11 cellular contexts compared by ENCODE assay signal in genomic region chr4:56871357-56871993, GRCh38. TPM values are rescaled to one million over a fixed set of nuclear protein-coding genes. Genes with fewer than 3 reads are reported as not detected.
DNase-seq lines count a peak whose midpoint lies in the region; ATAC-seq and TF ChIP-seq lines count a peak whose summit lies in the region.
"Had no signal": no experiment of that assay in that cellular context is flagged by ENCODE, and none has a peak within 500 bp of the region (broad histone marks: within the 10 kb centered on the region; RNA-seq: fewer than 3 reads in every experiment).

No MANE protein-coding gene starts in this region.

- no peaks in the 10 kb centered on the region for H3K9me3 Mint-ChIP-seq in glutamatergic neuron (ENCODE audit: unreplicated experiment)

- H3K36me3 Mint-ChIP-seq in glutamatergic neuron (ENCODE audit: unreplicated experiment), result no peaks in the 10 kb centered on the region

- H3K36me3 ChIP-seq in NT2/D1 (ENCODE audit: insufficient read depth, insufficient read length, low read length), result no peaks in the 10 kb centered on the region

- no peaks in the 10 kb centered on the region for H3K27me3 ChIP-seq in NT2/D1 (ENCODE audit: insufficient read depth, insufficient read length)

- peak overlapping the region; percentile 15 for H3K27ac Mint-ChIP-seq in glutamatergic neuron (ENCODE audit: unreplicated experiment)

- no peaks in the 10 kb centered on the region for H3K27me3 Mint-ChIP-seq in glutamatergic neuron (ENCODE audit: unreplicated experiment)

- H3K4me1 Mint-ChIP-seq in glutamatergic neuron (ENCODE audit: low read depth, unreplicated experiment), result peaks cover 5% of the 10 kb centered on the region

- H3K4me3 Mint-ChIP-seq in glutamatergic neuron (ENCODE audit: unreplicated experiment), result no peak overlapping the region

- no peak overlapping the region for H3K9ac ChIP-seq in NT2/D1 (ENCODE audit: insufficient read length, low read depth)

- no peak overlapping the region for H3K4me3 ChIP-seq in NT2/D1 (ENCODE audit: insufficient read length, low read depth)

- peak; percentile 52 for ATAC-seq in stimulated activated naive CD8-positive, alpha-beta T cell treated with anti-CD3 and anti-CD28 coated beads, Interleukin-15, Interleukin-2, amounts not matched to agents 100 U/mL and 50 U/mL, for 24 hours
- ATAC-seq in GM18511 (IDR thresholded peaks at IDR 0.05; ENCODE audit: unreplicated experiment), result no peak

- DNase-seq in NCI-H82 (lab: John Stamatoyannopoulos, UW) (peak; percentile 11), NCI-H82 treated with DMSO at 0.1 percent for 48 hours (lab: John Stamatoyannopoulos, UW; ENCODE audit: unreplicated experiment) (no peak), NT2/D1 (ENCODE audit: low read depth, low spot score) (peak; percentile 23), glutamatergic neuron (no peak), D341Med (ENCODE audit: low spot score) (no peak)
- peak; percentile 9 for DNase-seq in stimulated activated naive CD8-positive, alpha-beta T cell treated with anti-CD3 and anti-CD28 coated beads, Interleukin-15, Interleukin-2, amounts not matched to agents 100 U/mL and 50 U/mL, for 24 hours
- DNase-seq in activated CD4-positive, alpha-beta T cell treated with anti-CD3 and anti-CD28 coated beads, Interleukin-2, amount 50 U/mL, for 1 hour, result no peak
- DNase-seq: AML-193, T-helper 2 cell had no signal

- H3K9me3 ChIP-seq in NT2/D1 (ENCODE audit: insufficient read depth, low read length), result no peaks in the 10 kb centered on the region

- no peak for TF ChIP-seq CTCF in glutamatergic neuron (IDR thresholded peaks at IDR 0.05; ENCODE audit: partially characterized antibody, unreplicated experiment)

- peaks cover 3% of the 10 kb centered on the region for H3K4me1 ChIP-seq in NT2/D1 (ENCODE audit: insufficient read depth, insufficient read length)

RNA-seq across cellular contexts. Expression of gene REST, which starts 36.2 kb away (rescaled TPM):
- 1.5 TPM for total RNA-seq in glutamatergic neuron (ENCODE audit: unreplicated experiment)

RNA-seq across cellular contexts. Expression of gene SPINK2, which starts 50.0 kb away (rescaled TPM):
- not detected for total RNA-seq in glutamatergic neuron (ENCODE audit: unreplicated experiment)
- total RNA-seq: urinary bladder had no signal

Comparison
In these comparisons a context has a peak if more than half of its experiments do, and no peak if none do; other contexts are left out.
1. DNase-seq: peak in NCI-H82 (single experiment), NT2/D1 (single experiment) and stimulated activated naive CD8-positive, alpha-beta T cell treated with anti-CD3 and anti-CD28 coated beads, Interleukin-15, Interleukin-2, amounts not matched to agents 100 U/mL and 50 U/mL, for 24 hours (single experiment); none in NCI-H82 treated with DMSO at 0.1 percent for 48 hours (single experiment), glutamatergic neuron (single experiment), D341Med (single experiment) and activated CD4-positive, alpha-beta T cell treated with anti-CD3 and anti-CD28 coated beads, Interleukin-2, amount 50 U/mL, for 1 hour (single experiment).